9 cellular contexts compared by ENCODE assay signal in genomic region chr19:48961673-48962028, GRCh38. TPM values are rescaled to one million over a fixed set of nuclear protein-coding genes. Genes with fewer than 3 reads are reported as not detected.
DNase-seq lines count a peak whose midpoint lies in the region; ATAC-seq, FAIRE-seq and TF ChIP-seq lines count a peak whose summit lies in the region.
"Had no signal": no experiment of that assay in that cellular context is flagged by ENCODE, and none has a peak within 500 bp of the region (broad histone marks: within the 10 kb centered on the region; RNA-seq: fewer than 3 reads in every experiment).

No MANE protein-coding gene starts in this region.

- 13% methylated on average over 12 of the region's 12 CpGs for WGBS in HepG2 (ENCODE audit: low lambda C conversion rate)

- no peak for DNase-seq in HL-60 (ENCODE audit: low read depth in 1 of 2, low spot score in 1 of 2)
- DNase-seq in activated B cell treated with CpG ODN at 0.5 μM for 24 hours = no peak
- no peak for DNase-seq in HepG2 (ENCODE audit: low spot score)
- no peak for DNase-seq in stimulated activated naive B cell treated with anti-CD40 and anti-IgM and Interleukin-4, amounts not matched to agents 10 μg/mL and 1 μg/mL and 100 μg/mL, for 72 hours
- DNase-seq in G401 (ENCODE audit: low spot score) = no peak
- no peak for DNase-seq in NCI-H226
- DNase-seq: effector memory CD4-positive, alpha-beta T cell; NCI-H2227 treated with DMSO at 0.1 percent for 48 hours had no signal

- peaks cover 39% of the 10 kb centered on the region for H3K36me3 Mint-ChIP-seq in activated B cell treated with CpG ODN at 0.5 μM for 24 hours (ENCODE audit: low read depth)
- H3K36me3 Mint-ChIP-seq in stimulated activated naive B cell treated with anti-CD40 and anti-IgM and Interleukin-4, amounts not matched to agents 10 μg/mL and 1 μg/mL and 100 μg/mL, for 72 hours = peaks cover 42 to 62% of the 10 kb centered on the region in 2 donors

- peaks cover 62% of the 10 kb centered on the region for H3K4me1 Mint-ChIP-seq in activated B cell treated with CpG ODN at 0.5 μM for 24 hours
- H3K4me1 Mint-ChIP-seq in stimulated activated naive B cell treated with anti-CD40 and anti-IgM and Interleukin-4, amounts not matched to agents 10 μg/mL and 1 μg/mL and 100 μg/mL, for 72 hours = peaks cover 45 to 77% of the 10 kb centered on the region in 2 donors

- peaks cover 15% of the 10 kb centered on the region for H4K20me1 ChIP-seq in HepG2 (ENCODE audit: insufficient read depth, low read length)

- no peaks in the 10 kb centered on the region for H3K9me3 ChIP-seq in HepG2 (ENCODE audit: low read length)

- no peaks in the 10 kb centered on the region for H3K27me3 Mint-ChIP-seq in activated B cell treated with CpG ODN at 0.5 μM for 24 hours
- H3K27me3 Mint-ChIP-seq in stimulated activated naive B cell treated with anti-CD40 and anti-IgM and Interleukin-4, amounts not matched to agents 10 μg/mL and 1 μg/mL and 100 μg/mL, for 72 hours = no peaks in the 10 kb centered on the region

- ATAC-seq in activated B cell treated with CpG ODN at 0.5 μM for 24 hours (ENCODE audit: low read depth) = no peak
- peak; percentile 0; the same call in 1 of the 3 replicates for ATAC-seq in HepG2
- ATAC-seq in stimulated activated naive B cell treated with anti-CD40 and anti-IgM and Interleukin-4, amounts not matched to agents 10 μg/mL and 1 μg/mL and 100 μg/mL, for 72 hours (replicated peaks) = no peak
- ATAC-seq in HG02759 (IDR thresholded peaks at IDR 0.05; ENCODE audit: unreplicated experiment) = no peak

- FAIRE-seq in HepG2 (lab: Jason Lieb, UNC) = no peak

- H3K4me3 Mint-ChIP-seq in activated B cell treated with CpG ODN at 0.5 μM for 24 hours = peak overlapping the region; percentile 65
- peak overlapping the region; percentile 99 for H3K4me3 Mint-ChIP-seq in stimulated activated naive B cell treated with anti-CD40 and anti-IgM and Interleukin-4, amounts not matched to agents 10 μg/mL and 1 μg/mL and 100 μg/mL, for 72 hours

- TSS peak; percentile 54 for BruUV-seq in HepG2 (replicated peaks; lab: Mats Ljungman, UMichigan)

- no peak for TF ChIP-seq RAD21 in HepG2 (CRISPR knock-in tag; IDR thresholded peaks at IDR 0.05)

- POLR2A ChIA-PET in activated B cell treated with CpG ODN at 0.5 μM for 24 hours (lab: Charles Lee) (interaction anchor here (0.6 to 4.9 kb wide), 7 partner anchors 9 to 715 kb away, joined by 3 to 53 read pairs (median 5); partner anchors contain the start of genes PPP1R15A, PRMT1 and RUVBL2), HepG2 (lab: Yijun Ruan, JAX) (interaction anchor here (0.6 to 2.8 kb wide), 16 partner anchors 9 to 369 kb away, joined by 3 to 35 read pairs (median 12); partner anchors contain the start of genes BAX, DHDH, GYS1 and NUCB1)

- in situ Hi-C loops in HepG2 (cut with HindIII; ENCODE audit: extremely low pct_ligation_motif_present, low pct_unique_long_range_greater_than_20kb) = loop anchor here (5.0 kb wide), 1 partner anchor 89 kb away; the partner anchor contains the start of gene PPP1R15A
- in situ Hi-C loops in G401 (cut with HindIII; ENCODE audit: low sequenced_read_pairs) = no loop called here

- no peaks in the 10 kb centered on the region for H3K9me3 Mint-ChIP-seq in activated B cell treated with CpG ODN at 0.5 μM for 24 hours
- H3K9me3 Mint-ChIP-seq in stimulated activated naive B cell treated with anti-CD40 and anti-IgM and Interleukin-4, amounts not matched to agents 10 μg/mL and 1 μg/mL and 100 μg/mL, for 72 hours = peaks cover 0 to 5% of the 10 kb centered on the region in 2 donors

- H2AFZ ChIP-seq in HepG2 (ENCODE audit: low read length) = no peak overlapping the region

- peaks cover 3 to 11% of the 10 kb centered on the region in 2 experiments for H3K36me3 ChIP-seq in HepG2 (replicated peaks in 1 of 2; ENCODE audit: control insufficient read depth in 1 of 2, insufficient read depth in 2 of 2, low read length in 2 of 2)

- TF ChIP-seq CTCF in HL-60 (IDR thresholded peaks at IDR 0.05; ENCODE audit: insufficient read depth, low read length) (no peak), activated B cell treated with CpG ODN at 0.5 μM for 24 hours (IDR thresholded peaks at IDR 0.05) (no peak), HepG2 (CRISPR knock-in tag; IDR thresholded peaks at IDR 0.05) (no peak)

- H3K27ac ChIP-seq in HL-60 (replicated peaks) = peak overlapping the region; percentile 93
- peak overlapping the region; percentile 100 for H3K27ac ChIP-seq in HepG2 (ENCODE audit: extremely low read length, insufficient read depth, low read length)

- TF ChIP-seq EP300 in HepG2 (IDR thresholded peaks at IDR 0.05; ENCODE audit: low read depth in 2 of 2, low read length in 2 of 2) = no peak
- TF ChIP-seq EP300 in HepG2 (CRISPR knock-in tag; IDR thresholded peaks at IDR 0.05; ENCODE audit: borderline replicate concordance) = no peak

- peak overlapping the region; percentile 97 for H3K4me2 ChIP-seq in HepG2 (ENCODE audit: low read depth, low read length)

- H3K9ac ChIP-seq in HepG2 (ENCODE audit: insufficient read depth, low read depth, low read length) = peak overlapping the region; percentile 98

- TF ChIP-seq POLR2A in HepG2 (IDR thresholded peaks at IDR 0.05; ENCODE audit: insufficient read depth in 1 of 2, low read depth in 2 of 2, low read length in 2 of 2) = no peak

- peaks cover 26% of the 10 kb centered on the region for H3K79me2 ChIP-seq in HepG2 (ENCODE audit: insufficient read depth, low read length)

- H3K27me3 ChIP-seq in HL-60 (ENCODE audit: insufficient read depth, poor library complexity, severe bottlenecking) (no peaks in the 10 kb centered on the region), HepG2 (ENCODE audit: control insufficient read depth in 1 of 2, insufficient read depth in 2 of 2, low read length in 2 of 2) (no peaks in the 10 kb centered on the region; a peak in 1 of 5 replicates)

- no peak overlapping the region for H3K4me3 ChIP-seq in HL-60 (replicated peaks; ENCODE audit: insufficient read depth, low read length)
- H3K4me3 ChIP-seq in HepG2 (replicated peaks in 1 of 3; ENCODE audit: insufficient read depth in 1 of 3, low read depth in 2 of 3, low read length in 3 of 3) = peak overlapping the region; percentile 63 to 80 (median 80); a peak in 5 of 6 replicates

- CTCF ChIA-PET in activated B cell treated with CpG ODN at 0.5 μM for 24 hours (lab: Charles Lee) = interaction anchor here (0.9 to 1.5 kb wide), 4 partner anchors 9 to 166 kb away, joined by 3 to 8 read pairs (median 3); no protein-coding TSS in a partner anchor
- CTCF ChIA-PET in HepG2 (lab: Yijun Ruan, JAX; ENCODE audit: low intra/inter-chr PET ratio, low total read pairs) = no interaction called here

- peak overlapping the region; percentile 99 for H3K27ac Mint-ChIP-seq in activated B cell treated with CpG ODN at 0.5 μM for 24 hours
- H3K27ac Mint-ChIP-seq in stimulated activated naive B cell treated with anti-CD40 and anti-IgM and Interleukin-4, amounts not matched to agents 10 μg/mL and 1 μg/mL and 100 μg/mL, for 72 hours = peak overlapping the region; percentile 99

- intact Hi-C loops in activated B cell treated with CpG ODN at 0.5 μM for 24 hours (cut with micrococcal nuclease) = loop anchor here (2.0 kb wide), 1 partner anchor 61 kb away; the partner anchor contains the start of gene NUCB1
- intact Hi-C loops in HepG2 (cut with micrococcal nuclease; ENCODE audit: unreplicated experiment) = loop anchor here (2.0 to 10.0 kb wide), 3 partner anchors 61 to 177 kb away; partner anchors contain the start of genes NUCB1 and PPP1R15A

- H3K4me1 ChIP-seq in HepG2 (ENCODE audit: insufficient read depth, low read length) = peaks cover 66% of the 10 kb centered on the region

RNA-seq across cellular contexts. Expression of gene FTL, which starts 3.5 kb away (rescaled TPM):
- 888 and 935 TPM in 2 replicates for total RNA-seq in activated B cell treated with CpG ODN at 0.5 μM for 24 hours
- total RNA-seq in HepG2 (2016; rRNA removed; fragmentation: Illumina TruSeq; extraction: Trizol) = 3,909 and 8,800 TPM in 2 replicates
- total RNA-seq in HepG2 (2016; cell fraction: cytosol; rRNA removed; fragmentation: Illumina TruSeq; extraction: Trizol; ENCODE audit: low read depth) = 89,971 and 90,879 TPM in 2 replicates
- total RNA-seq in HepG2 (2016; cell fraction: insoluble cytoplasmic fraction; rRNA removed; fragmentation: Illumina TruSeq; extraction: Trizol) = 3,851 and 8,859 TPM in 2 replicates
- 51,578 and 56,338 TPM in 2 replicates for total RNA-seq in HepG2 (2016; cell fraction: membrane; rRNA removed; fragmentation: Illumina TruSeq; extraction: Trizol)
- 2,617 and 3,067 TPM in 2 replicates for total RNA-seq in HepG2 (2016; cell fraction: nucleus; rRNA removed; fragmentation: Illumina TruSeq; extraction: Trizol)
- polyA plus RNA-seq in HepG2 (2011; rRNA removed) = 2,513 and 2,721 TPM in 2 replicates
- polyA plus RNA-seq in HepG2 (2011; cell fraction: cytosol; rRNA removed) = 2,416 and 4,778 TPM in 2 replicates
- 1,286 and 1,341 TPM in 2 replicates for polyA plus RNA-seq in HepG2 (2011; cell fraction: nucleus; rRNA removed)
- polyA plus RNA-seq in HepG2 (2012) = 3,171 and 4,080 TPM in 2 replicates
- 183,517 and 194,436 TPM in 2 replicates for polyA plus RNA-seq in HepG2 (2016; cell fraction: cytosol; fragmentation: Illumina TruSeq; extraction: Trizol; ENCODE audit: low read depth)
- polyA plus RNA-seq in HepG2 (2016; cell fraction: insoluble cytoplasmic fraction; fragmentation: Illumina TruSeq; extraction: Trizol; ENCODE audit: low read depth) = 7,307 and 7,404 TPM in 2 replicates
- 88,210 and 91,472 TPM in 2 replicates for polyA plus RNA-seq in HepG2 (2016; cell fraction: membrane; fragmentation: Illumina TruSeq; extraction: Trizol; ENCODE audit: low read depth)
- polyA plus RNA-seq in HepG2 (2016; cell fraction: nucleus; fragmentation: Illumina TruSeq; extraction: Trizol; ENCODE audit: insufficient read depth, low read depth) = 7,073 and 8,244 TPM in 2 replicates
- 1,399 and 2,171 TPM in 2 replicates for polyA minus RNA-seq in HepG2 (2011; rRNA and poly(A)+ RNA removed; ENCODE audit: low replicate concordance)
- polyA minus RNA-seq in HepG2 (2011; cell fraction: cytosol; rRNA and poly(A)+ RNA removed) = 634 and 932 TPM in 2 replicates
- 209 and 221 TPM in 2 replicates for polyA minus RNA-seq in HepG2 (2011; cell fraction: nucleus; rRNA and poly(A)+ RNA removed)
- 4,146 and 4,408 TPM in 2 replicates for total RNA-seq in G401 (2014; rRNA removed; shearing (Covaris generic))

RNA-seq across cellular contexts. Expression of gene BAX, which starts 7.0 kb away (rescaled TPM):
- 111 and 129 TPM in 2 replicates for total RNA-seq in activated B cell treated with CpG ODN at 0.5 μM for 24 hours
- total RNA-seq in HepG2 (2016; rRNA removed; fragmentation: Illumina TruSeq; extraction: Trizol) = 167 and 176 TPM in 2 replicates
- total RNA-seq in HepG2 (2016; cell fraction: cytosol; rRNA removed; fragmentation: Illumina TruSeq; extraction: Trizol; ENCODE audit: low read depth) = 230 and 246 TPM in 2 replicates
- total RNA-seq in HepG2 (2016; cell fraction: insoluble cytoplasmic fraction; rRNA removed; fragmentation: Illumina TruSeq; extraction: Trizol) = 165 and 193 TPM in 2 replicates
- 237 and 254 TPM in 2 replicates for total RNA-seq in HepG2 (2016; cell fraction: membrane; rRNA removed; fragmentation: Illumina TruSeq; extraction: Trizol)
- 96.5 and 102 TPM in 2 replicates for total RNA-seq in HepG2 (2016; cell fraction: nucleus; rRNA removed; fragmentation: Illumina TruSeq; extraction: Trizol)
- polyA plus RNA-seq in HepG2 (2011; rRNA removed) = 139 and 164 TPM in 2 replicates
- polyA plus RNA-seq in HepG2 (2011; cell fraction: cytosol; rRNA removed) = 118 and 159 TPM in 2 replicates
- 330 and 345 TPM in 2 replicates for polyA plus RNA-seq in HepG2 (2011; cell fraction: nucleus; rRNA removed)
- polyA plus RNA-seq in HepG2 (2012) = 158 and 165 TPM in 2 replicates
- 324 and 380 TPM in 2 replicates for polyA plus RNA-seq in HepG2 (2016; cell fraction: cytosol; fragmentation: Illumina TruSeq; extraction: Trizol; ENCODE audit: low read depth)
- polyA plus RNA-seq in HepG2 (2016; cell fraction: insoluble cytoplasmic fraction; fragmentation: Illumina TruSeq; extraction: Trizol; ENCODE audit: low read depth) = 326 and 339 TPM in 2 replicates
- polyA plus RNA-seq in HepG2 (2016; cell fraction: membrane; fragmentation: Illumina TruSeq; extraction: Trizol; ENCODE audit: low read depth) = 331 and 356 TPM in 2 replicates
- polyA plus RNA-seq in HepG2 (2016; cell fraction: nucleus; fragmentation: Illumina TruSeq; extraction: Trizol; ENCODE audit: insufficient read depth, low read depth) = 298 and 326 TPM in 2 replicates
- polyA minus RNA-seq in HepG2 (2011; rRNA and poly(A)+ RNA removed; ENCODE audit: low replicate concordance) = 81.2 and 143 TPM in 2 replicates
- polyA minus RNA-seq in HepG2 (2011; cell fraction: cytosol; rRNA and poly(A)+ RNA removed) = 66.1 and 82.4 TPM in 2 replicates
- 85.3 and 90.1 TPM in 2 replicates for polyA minus RNA-seq in HepG2 (2011; cell fraction: nucleus; rRNA and poly(A)+ RNA removed)
- 160 and 177 TPM in 2 replicates for total RNA-seq in G401 (2014; rRNA removed; shearing (Covaris generic))

RNA-seq across cellular contexts. Expression of gene DHDH, which starts 28.2 kb away (rescaled TPM):
- total RNA-seq in activated B cell treated with CpG ODN at 0.5 μM for 24 hours = not detected in 2 replicates
- total RNA-seq in HepG2 (2016; rRNA removed; fragmentation: Illumina TruSeq; extraction: Trizol) = 0.13 and 0.29 TPM in 2 replicates
- not detected in 2 replicates for total RNA-seq in HepG2 (2016; cell fraction: cytosol; rRNA removed; fragmentation: Illumina TruSeq; extraction: Trizol; ENCODE audit: low read depth)
- 0.30 TPM in 1 of 2 replicates, not detected in the other for total RNA-seq in HepG2 (2016; cell fraction: insoluble cytoplasmic fraction; rRNA removed; fragmentation: Illumina TruSeq; extraction: Trizol)
- total RNA-seq in HepG2 (2016; cell fraction: membrane; rRNA removed; fragmentation: Illumina TruSeq; extraction: Trizol) = not detected in 2 replicates
- total RNA-seq in HepG2 (2016; cell fraction: nucleus; rRNA removed; fragmentation: Illumina TruSeq; extraction: Trizol) = not detected in 2 replicates
- polyA plus RNA-seq in HepG2 (2011; rRNA removed) = 0.91 and 1.9 TPM in 2 replicates
- 1.8 and 2.5 TPM in 2 replicates for polyA plus RNA-seq in HepG2 (2011; cell fraction: cytosol; rRNA removed)
- 1.9 and 2.8 TPM in 2 replicates for polyA plus RNA-seq in HepG2 (2011; cell fraction: nucleus; rRNA removed)
- 1.0 and 3.6 TPM in 2 replicates for polyA plus RNA-seq in HepG2 (2012)
- not detected in 2 replicates for polyA plus RNA-seq in HepG2 (2016; cell fraction: cytosol; fragmentation: Illumina TruSeq; extraction: Trizol; ENCODE audit: low read depth)
- polyA plus RNA-seq in HepG2 (2016; cell fraction: insoluble cytoplasmic fraction; fragmentation: Illumina TruSeq; extraction: Trizol; ENCODE audit: low read depth) = not detected in 2 replicates
- polyA plus RNA-seq in HepG2 (2016; cell fraction: membrane; fragmentation: Illumina TruSeq; extraction: Trizol; ENCODE audit: low read depth) = not detected in 2 replicates
- not detected in 2 replicates for polyA plus RNA-seq in HepG2 (2016; cell fraction: nucleus; fragmentation: Illumina TruSeq; extraction: Trizol; ENCODE audit: insufficient read depth, low read depth)
- 0.37 and 0.50 TPM in 2 replicates for polyA minus RNA-seq in HepG2 (2011; rRNA and poly(A)+ RNA removed; ENCODE audit: low replicate concordance)
- polyA minus RNA-seq in HepG2 (2011; cell fraction: cytosol; rRNA and poly(A)+ RNA removed) = not detected in 2 replicates
- 0.77 TPM in 1 of 2 replicates, not detected in the other for polyA minus RNA-seq in HepG2 (2011; cell fraction: nucleus; rRNA and poly(A)+ RNA removed)
- total RNA-seq in G401 (2014; rRNA removed; shearing (Covaris generic)) = 3.0 and 4.2 TPM in 2 replicates

RNA-seq across cellular contexts. Expression of gene GYS1, which starts 31.5 kb away (rescaled TPM):
- total RNA-seq in activated B cell treated with CpG ODN at 0.5 μM for 24 hours (50.7 and 52.7 TPM in 2 replicates), HepG2 (2016; rRNA removed; fragmentation: Illumina TruSeq; extraction: Trizol) (16.4 and 18.4 TPM in 2 replicates)
- total RNA-seq in HepG2 (2016; cell fraction: cytosol; rRNA removed; fragmentation: Illumina TruSeq; extraction: Trizol; ENCODE audit: low read depth) = 5.2 and 5.3 TPM in 2 replicates
- total RNA-seq in HepG2 (2016; cell fraction: insoluble cytoplasmic fraction; rRNA removed; fragmentation: Illumina TruSeq; extraction: Trizol) = 13.3 and 20.4 TPM in 2 replicates
- total RNA-seq in HepG2 (2016; cell fraction: membrane; rRNA removed; fragmentation: Illumina TruSeq; extraction: Trizol) = 4.9 and 5.1 TPM in 2 replicates
- 17.7 and 22.5 TPM in 2 replicates for total RNA-seq in HepG2 (2016; cell fraction: nucleus; rRNA removed; fragmentation: Illumina TruSeq; extraction: Trizol)
- 34.3 and 42.1 TPM in 2 replicates for polyA plus RNA-seq in HepG2 (2011; rRNA removed)
- polyA plus RNA-seq in HepG2 (2011; cell fraction: cytosol; rRNA removed) = 15.4 and 24.0 TPM in 2 replicates
- 43.8 and 62.9 TPM in 2 replicates for polyA plus RNA-seq in HepG2 (2011; cell fraction: nucleus; rRNA removed)
- 10.2 and 20.0 TPM in 2 replicates for polyA plus RNA-seq in HepG2 (2012)
- 1.1 and 1.4 TPM in 2 replicates for polyA plus RNA-seq in HepG2 (2016; cell fraction: cytosol; fragmentation: Illumina TruSeq; extraction: Trizol; ENCODE audit: low read depth)
- 10.8 and 15.0 TPM in 2 replicates for polyA plus RNA-seq in HepG2 (2016; cell fraction: insoluble cytoplasmic fraction; fragmentation: Illumina TruSeq; extraction: Trizol; ENCODE audit: low read depth)
- polyA plus RNA-seq in HepG2 (2016; cell fraction: membrane; fragmentation: Illumina TruSeq; extraction: Trizol; ENCODE audit: low read depth) = 2.9 and 3.5 TPM in 2 replicates
- 28.6 and 30.1 TPM in 2 replicates for polyA plus RNA-seq in HepG2 (2016; cell fraction: nucleus; fragmentation: Illumina TruSeq; extraction: Trizol; ENCODE audit: insufficient read depth, low read depth)
- polyA minus RNA-seq in HepG2 (2011; rRNA and poly(A)+ RNA removed; ENCODE audit: low replicate concordance) = 85.1 and 134 TPM in 2 replicates
- 22.2 and 28.2 TPM in 2 replicates for polyA minus RNA-seq in HepG2 (2011; cell fraction: cytosol; rRNA and poly(A)+ RNA removed)
- 26.5 and 44.0 TPM in 2 replicates for polyA minus RNA-seq in HepG2 (2011; cell fraction: nucleus; rRNA and poly(A)+ RNA removed)
- total RNA-seq in G401 (2014; rRNA removed; shearing (Covaris generic)) = 41.3 and 43.2 TPM in 2 replicates

RNA-seq across cellular contexts. Expression of gene RUVBL2, which starts 32.0 kb away (rescaled TPM):
- total RNA-seq in activated B cell treated with CpG ODN at 0.5 μM for 24 hours = 75.6 and 79.4 TPM in 2 replicates
- 108 and 122 TPM in 2 replicates for total RNA-seq in HepG2 (2016; rRNA removed; fragmentation: Illumina TruSeq; extraction: Trizol)
- total RNA-seq in HepG2 (2016; cell fraction: cytosol; rRNA removed; fragmentation: Illumina TruSeq; extraction: Trizol; ENCODE audit: low read depth) = 42.8 and 44.4 TPM in 2 replicates
- 98.2 and 127 TPM in 2 replicates for total RNA-seq in HepG2 (2016; cell fraction: insoluble cytoplasmic fraction; rRNA removed; fragmentation: Illumina TruSeq; extraction: Trizol)
- 53.1 and 56.0 TPM in 2 replicates for total RNA-seq in HepG2 (2016; cell fraction: membrane; rRNA removed; fragmentation: Illumina TruSeq; extraction: Trizol)
- 57.1 and 62.8 TPM in 2 replicates for total RNA-seq in HepG2 (2016; cell fraction: nucleus; rRNA removed; fragmentation: Illumina TruSeq; extraction: Trizol)
- 109 and 120 TPM in 2 replicates for polyA plus RNA-seq in HepG2 (2011; rRNA removed)
- polyA plus RNA-seq in HepG2 (2011; cell fraction: cytosol; rRNA removed) = 120 and 188 TPM in 2 replicates
- polyA plus RNA-seq in HepG2 (2011; cell fraction: nucleus; rRNA removed) = 169 and 241 TPM in 2 replicates
- 71.6 and 76.0 TPM in 2 replicates for polyA plus RNA-seq in HepG2 (2012)
- 38.1 and 42.9 TPM in 2 replicates for polyA plus RNA-seq in HepG2 (2016; cell fraction: cytosol; fragmentation: Illumina TruSeq; extraction: Trizol; ENCODE audit: low read depth)
- 87.8 and 103 TPM in 2 replicates for polyA plus RNA-seq in HepG2 (2016; cell fraction: insoluble cytoplasmic fraction; fragmentation: Illumina TruSeq; extraction: Trizol; ENCODE audit: low read depth)
- polyA plus RNA-seq in HepG2 (2016; cell fraction: membrane; fragmentation: Illumina TruSeq; extraction: Trizol; ENCODE audit: low read depth) = 44.0 and 49.8 TPM in 2 replicates
- polyA plus RNA-seq in HepG2 (2016; cell fraction: nucleus; fragmentation: Illumina TruSeq; extraction: Trizol; ENCODE audit: insufficient read depth, low read depth) = 101 and 102 TPM in 2 replicates
- polyA minus RNA-seq in HepG2 (2011; rRNA and poly(A)+ RNA removed; ENCODE audit: low replicate concordance) = 203 and 355 TPM in 2 replicates
- polyA minus RNA-seq in HepG2 (2011; cell fraction: cytosol; rRNA and poly(A)+ RNA removed) = 65.7 and 86.3 TPM in 2 replicates
- polyA minus RNA-seq in HepG2 (2011; cell fraction: nucleus; rRNA and poly(A)+ RNA removed) = 47.3 and 59.2 TPM in 2 replicates
- total RNA-seq in G401 (2014; rRNA removed; shearing (Covaris generic)) = 426 and 535 TPM in 2 replicates
